In the genomic region with DNA sequence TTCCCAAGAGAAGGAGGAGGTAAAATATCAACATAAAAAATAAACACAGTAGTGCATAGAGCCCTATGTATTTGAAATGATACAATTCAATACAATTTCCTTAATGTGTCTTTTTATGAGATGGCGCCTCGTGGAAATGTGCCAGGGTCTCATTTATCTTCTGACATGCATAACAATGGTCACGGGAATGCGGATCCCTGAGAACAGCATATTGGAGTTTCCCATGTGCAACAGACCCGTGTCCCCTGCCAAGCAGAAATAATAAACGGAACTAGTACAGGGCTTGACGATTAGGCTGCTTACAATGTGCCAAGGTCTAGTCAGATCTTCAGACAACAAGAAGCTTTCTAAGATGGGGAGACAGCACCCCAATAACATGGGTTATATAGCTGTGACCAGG, we compare ENCODE assay signal across 18 cellular contexts.
"Had no signal": no experiment of that assay in that cellular context is flagged by ENCODE, and none has a peak within 500 bp of the region (broad histone marks: within the 10 kb centered on the region; RNA-seq: fewer than 3 reads in every experiment).

No MANE protein-coding gene starts in this region.

- ATAC-seq: stimulated activated naive CD8-positive, alpha-beta T cell treated with anti-CD3 and anti-CD28 coated beads, Interleukin-15, Interleukin-2, amounts not matched to agents 100 U/mL and 50 U/mL, for 24 hours had no signal

- H3K36me3 ChIP-seq: SJSA1 had no signal

- H3K4me1 ChIP-seq: ascending aorta, esophagus muscularis mucosa, sigmoid colon had no signal

- H3K27ac ChIP-seq: ascending aorta, esophagus muscularis mucosa, hepatocyte, sigmoid colon, SJSA1 had no signal

- DNase-seq: activated CD4-positive, alpha-beta memory T cell treated with anti-CD3 and anti-CD28 coated beads, Interleukin-2, amount 10 ng/mL, durations not matched to agents 7 days and 5 days; activated CD8-positive, alpha-beta memory T cell treated with anti-CD3 and anti-CD28 coated beads, Interleukin-2, amount 50 U/mL, for 4 hours; activated naive CD8-positive, alpha-beta T cell treated with anti-CD3 and anti-CD28 coated beads, Interleukin-2, amount 10 ng/mL, durations not matched to agents 7 days and 5 days; central memory CD4-positive, alpha-beta T cell; endodermal cell; foreskin melanocyte; naive B cell; posterior cingulate gyrus; sigmoid colon; stimulated activated CD4-positive, alpha-beta T cell treated with anti-CD3 and anti-CD28 coated beads, Interleukin-12 subunit alpha, Interleukin-12 subunit beta, amount 100 ng/mL, for 4 hours; stimulated activated CD4-positive, alpha-beta T cell treated with anti-CD3 and anti-CD28 coated beads, Interleukin-4, amount 100 ng/mL, for 1 hour; stimulated activated CD8-positive, alpha-beta memory T cell treated with anti-CD3 and anti-CD28 coated beads, Interleukin-4, amount 100 ng/mL, for 48 hours; stimulated activated naive CD8-positive, alpha-beta T cell treated with anti-CD3 and anti-CD28 coated beads, Interleukin-15, Interleukin-2, amounts not matched to agents 100 U/mL and 50 U/mL, for 24 hours had no signal

- H3K27me3 ChIP-seq: ascending aorta, esophagus muscularis mucosa, hepatocyte, sigmoid colon, SJSA1 had no signal

- H3K9me3 ChIP-seq: ascending aorta, esophagus muscularis mucosa, sigmoid colon, SJSA1 had no signal

- H3K4me3 ChIP-seq: ascending aorta, esophagus muscularis mucosa, hepatocyte, lung, sigmoid colon, SJSA1 had no signal
